ENCODE assay signal across 1 cellular context in genomic region chr3:62732183-62732904, GRCh38.
A peak's percentile ranks its signal among the peaks of the same experiment; 100 is the strongest.
TF ChIP-seq lines count a peak whose summit lies in the region.

No MANE protein-coding gene starts in this region.

TF ChIP-seq in HepG2, 621 proteins besides CTCF, POLR2A, EP300 and RAD21 (continued from another document and continues in another):
- TF ChIP-seq ZHX2 (IDR thresholded peaks at IDR 0.05; ENCODE audit: low read depth) (no peak), ZHX2 (CRISPR knock-in tag; IDR thresholded peaks at IDR 0.05; ENCODE audit: borderline replicate concordance) (no peak), AHR (CRISPR knock-in tag; IDR thresholded peaks at IDR 0.05) (no peak; the same call in 1 of the 2 replicates), MEIS1 (CRISPR knock-in tag; IDR thresholded peaks at IDR 0.05; ENCODE audit: borderline replicate concordance) (no peak), ZNF337 (CRISPR knock-in tag; IDR thresholded peaks at IDR 0.05; ENCODE audit: borderline replicate concordance, low read depth) (no peak), ZNF563 (CRISPR knock-in tag; IDR thresholded peaks at IDR 0.05) (no peak), CEBPG (CRISPR knock-in tag; IDR thresholded peaks at IDR 0.05) (peak; percentile 87), ZNF33B (CRISPR knock-in tag; IDR thresholded peaks at IDR 0.05) (no peak), TP53 (CRISPR knock-in tag; conservative IDR thresholded peaks at IDR 0.05) (no peak), SRSF4 (IDR thresholded peaks at IDR 0.05; ENCODE audit: low read depth, low read length, poor library complexity, severe bottlenecking) (no peak), ZNF788 (CRISPR knock-in tag; IDR thresholded peaks at IDR 0.05; ENCODE audit: borderline replicate concordance) (0 out of 2 replicates have a peak, but pooled peaks have one; percentile 60), ZNF816 (CRISPR knock-in tag; IDR thresholded peaks at IDR 0.05; ENCODE audit: borderline replicate concordance) (peak; percentile 55; the same call in 1 of the 2 replicates), LCORL (IDR thresholded peaks at IDR 0.05) (no peak), LCORL (CRISPR knock-in tag; IDR thresholded peaks at IDR 0.05) (0 out of 2 replicates have a peak, but pooled peaks have one; percentile 43), ARID4A (CRISPR knock-in tag; IDR thresholded peaks at IDR 0.05; ENCODE audit: borderline replicate concordance) (no peak; the same call in 1 of the 2 replicates), ZNF780A (CRISPR knock-in tag; IDR thresholded peaks at IDR 0.05) (no peak), ZNF784 (CRISPR knock-in tag; IDR thresholded peaks at IDR 0.05; ENCODE audit: borderline replicate concordance) (no peak), POLR2G (IDR thresholded peaks at IDR 0.05; ENCODE audit: low read depth, low read length) (no peak), DNMT1 (CRISPR knock-in tag; IDR thresholded peaks at IDR 0.05) (no peak), GTF2F1 (IDR thresholded peaks at IDR 0.05; ENCODE audit: low read length) (no peak), ZNF800 (CRISPR knock-in tag; IDR thresholded peaks at IDR 0.05) (no peak), ATRX (CRISPR knock-in tag; IDR thresholded peaks at IDR 0.05; ENCODE audit: borderline replicate concordance) (no peak), TFDP1 (CRISPR knock-in tag; IDR thresholded peaks at IDR 0.05; ENCODE audit: borderline replicate concordance) (no peak), POGK (CRISPR knock-in tag; conservative IDR thresholded peaks at IDR 0.05) (peak; percentile 84), ZMYM2 (CRISPR knock-in tag; IDR thresholded peaks at IDR 0.05) (peak; percentile 74; the same call in 1 of the 2 replicates), ISX (CRISPR knock-in tag; conservative IDR thresholded peaks at IDR 0.05) (no peak), ZNF720 (CRISPR knock-in tag; IDR thresholded peaks at IDR 0.05) (no peak), PBX3 (CRISPR knock-in tag; IDR thresholded peaks at IDR 0.05; ENCODE audit: borderline replicate concordance) (no peak)
- TF ChIP-seq, protein P1, sequence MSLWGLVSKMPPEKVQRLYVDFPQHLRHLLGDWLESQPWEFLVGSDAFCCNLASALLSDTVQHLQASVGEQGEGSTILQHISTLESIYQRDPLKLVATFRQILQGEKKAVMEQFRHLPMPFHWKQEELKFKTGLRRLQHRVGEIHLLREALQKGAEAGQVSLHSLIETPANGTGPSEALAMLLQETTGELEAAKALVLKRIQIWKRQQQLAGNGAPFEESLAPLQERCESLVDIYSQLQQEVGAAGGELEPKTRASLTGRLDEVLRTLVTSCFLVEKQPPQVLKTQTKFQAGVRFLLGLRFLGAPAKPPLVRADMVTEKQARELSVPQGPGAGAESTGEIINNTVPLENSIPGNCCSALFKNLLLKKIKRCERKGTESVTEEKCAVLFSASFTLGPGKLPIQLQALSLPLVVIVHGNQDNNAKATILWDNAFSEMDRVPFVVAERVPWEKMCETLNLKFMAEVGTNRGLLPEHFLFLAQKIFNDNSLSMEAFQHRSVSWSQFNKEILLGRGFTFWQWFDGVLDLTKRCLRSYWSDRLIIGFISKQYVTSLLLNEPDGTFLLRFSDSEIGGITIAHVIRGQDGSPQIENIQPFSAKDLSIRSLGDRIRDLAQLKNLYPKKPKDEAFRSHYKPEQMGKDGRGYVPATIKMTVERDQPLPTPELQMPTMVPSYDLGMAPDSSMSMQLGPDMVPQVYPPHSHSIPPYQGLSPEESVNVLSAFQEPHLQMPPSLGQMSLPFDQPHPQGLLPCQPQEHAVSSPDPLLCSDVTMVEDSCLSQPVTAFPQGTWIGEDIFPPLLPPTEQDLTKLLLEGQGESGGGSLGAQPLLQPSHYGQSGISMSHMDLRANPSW (CRISPR knock-in tag; IDR thresholded peaks at IDR 0.05; ENCODE audit: borderline replicate concordance) = peak; percentile 65; the same call in 1 of the 2 replicates
- TF ChIP-seq, protein P2, sequence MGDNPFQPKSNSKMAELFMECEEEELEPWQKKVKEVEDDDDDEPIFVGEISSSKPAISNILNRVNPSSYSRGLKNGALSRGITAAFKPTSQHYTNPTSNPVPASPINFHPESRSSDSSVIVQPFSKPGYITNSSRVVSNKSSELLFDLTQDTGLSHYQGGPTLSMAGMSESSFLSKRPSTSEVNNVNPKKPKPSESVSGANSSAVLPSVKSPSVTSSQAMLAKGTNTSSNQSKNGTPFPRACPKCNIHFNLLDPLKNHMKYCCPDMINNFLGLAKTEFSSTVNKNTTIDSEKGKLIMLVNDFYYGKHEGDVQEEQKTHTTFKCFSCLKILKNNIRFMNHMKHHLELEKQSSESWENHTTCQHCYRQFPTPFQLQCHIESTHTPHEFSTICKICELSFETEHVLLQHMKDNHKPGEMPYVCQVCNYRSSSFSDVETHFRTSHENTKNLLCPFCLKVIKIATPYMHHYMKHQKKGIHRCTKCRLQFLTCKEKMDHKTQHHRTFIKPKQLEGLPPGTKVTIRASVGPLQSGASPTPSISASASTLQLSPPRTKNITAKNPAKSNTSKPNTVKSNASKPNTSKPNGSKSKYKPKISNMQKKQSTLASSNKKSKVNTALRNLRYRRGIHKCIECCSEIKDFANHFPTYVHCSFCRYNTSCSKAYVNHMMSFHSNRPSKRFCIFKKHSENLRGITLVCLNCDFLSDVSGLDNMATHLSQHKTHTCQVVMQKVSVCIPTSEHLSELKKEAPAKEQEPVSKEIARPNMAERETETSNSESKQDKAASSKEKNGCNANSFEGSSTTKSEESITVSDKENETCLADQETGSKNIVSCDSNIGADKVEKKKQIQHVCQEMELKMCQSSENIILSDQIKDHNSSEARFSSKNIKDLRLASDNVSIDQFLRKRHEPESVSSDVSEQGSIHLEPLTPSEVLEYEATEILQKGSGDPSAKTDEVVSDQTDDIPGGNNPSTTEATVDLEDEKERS (CRISPR knock-in tag; IDR thresholded peaks at IDR 0.05) = peak; percentile 87; the same call in 1 of the 2 replicates
